18 cellular contexts compared by ENCODE assay signal in the genomic region with DNA sequence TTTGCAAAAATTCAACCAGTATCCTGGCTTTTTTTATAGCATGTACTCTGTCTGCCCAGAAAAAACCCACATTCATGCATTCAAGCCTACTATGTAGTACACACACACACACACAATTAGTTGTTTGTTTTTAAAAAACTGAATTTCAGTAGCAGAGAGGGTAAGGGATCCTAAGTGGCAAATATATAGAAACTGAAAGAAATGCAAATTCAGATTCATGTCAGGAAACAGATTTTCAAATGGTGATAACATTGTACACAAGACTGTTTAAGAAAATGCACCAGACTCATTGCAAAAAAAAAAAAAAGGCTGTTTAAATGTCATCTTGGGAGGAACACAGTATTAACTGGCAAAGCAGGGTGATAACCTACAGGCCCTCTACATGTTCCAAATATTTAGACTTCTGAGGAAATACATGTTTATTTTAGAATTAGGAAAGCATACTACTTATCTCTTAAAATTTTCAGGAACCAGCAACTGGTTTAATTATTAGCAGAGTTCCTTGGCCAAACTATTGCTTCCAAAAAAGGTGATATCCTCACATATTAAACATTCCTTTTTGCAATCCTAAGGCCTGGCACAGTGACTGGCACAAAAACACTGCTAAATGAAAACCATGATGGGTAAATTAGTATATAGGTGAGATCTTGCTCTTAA.
DNase-seq lines count a peak whose midpoint lies in the region; ATAC-seq and TF ChIP-seq lines count a peak whose summit lies in the region.
"Had no signal": no experiment of that assay in that cellular context is flagged by ENCODE, and none has a peak within 500 bp of the region (broad histone marks: within the 10 kb centered on the region; RNA-seq: fewer than 3 reads in every experiment).

No MANE protein-coding gene starts in this region.

- ATAC-seq in GM18867 (IDR thresholded peaks at IDR 0.05; ENCODE audit: unreplicated experiment) (peak; percentile 91), GM21423 (IDR thresholded peaks at IDR 0.05; ENCODE audit: unreplicated experiment) (peak; percentile 76), HG02870 (IDR thresholded peaks at IDR 0.05; ENCODE audit: unreplicated experiment) (peak; percentile 74)
- ATAC-seq: PC-3, SK-N-SH treated with all-trans-retinoic acid at 6 μM for 48 hours had no signal

- DNase-seq in hepatocyte (ENCODE audit: low spot score) (no peak), mammary epithelial cell (no peak), activated gamma-delta T cell (lab: John Stamatoyannopoulos, UW) (no peak), KG1 (lab: John Stamatoyannopoulos, UW) (no peak)
- DNase-seq in stimulated activated CD4-positive, alpha-beta T cell treated with anti-CD3 and anti-CD28 coated beads, Interleukin-15, amount 100 ng/mL, for 24 hours = no peak
- DNase-seq: activated naive CD4-positive, alpha-beta T cell treated with anti-CD3 and anti-CD28 coated beads, Interleukin-2, amount 10 ng/mL, durations not matched to agents 7 days and 5 days; brain microvascular endothelial cell; NCI-H1417; NCI-H446; PC-3; stimulated activated naive CD4-positive, alpha-beta T cell; upper lobe of left lung; WERI-Rb-1 had no signal

- H3K9me2 ChIP-seq in hepatocyte (replicated peaks; ENCODE audit: insufficient read depth) = no peaks in the 10 kb centered on the region

- peak overlapping the region; percentile 16 for H3K4me2 ChIP-seq in hepatocyte
- no peak overlapping the region for H3K4me2 ChIP-seq in mammary epithelial cell (ENCODE audit: insufficient read depth, low read depth, low read length)

- H3K9me3 ChIP-seq in hepatocyte (ENCODE audit: low read depth) (no peaks in the 10 kb centered on the region), mammary epithelial cell (replicated peaks; ENCODE audit: insufficient read depth, low read length) (no peaks in the 10 kb centered on the region)
- H3K9me3 ChIP-seq: upper lobe of left lung had no signal

- dilution Hi-C loops in mammary epithelial cell (cut with HindIII; ENCODE audit: low sequenced_read_pairs) = no loop called here

- CTCF ChIA-PET in mammary epithelial cell (lab: Charles Lee; ENCODE audit: low non-redundant PET) = interaction anchor here (0.7 kb wide), 1 partner anchor 562 kb away, joined by 5 read pairs; no protein-coding TSS in a partner anchor

- no TSS peak for BruUV-seq in mammary epithelial cell (replicated peaks; lab: Mats Ljungman, UMichigan)

- H3K79me2 ChIP-seq in hepatocyte (no peaks in the 10 kb centered on the region), mammary epithelial cell (ENCODE audit: insufficient read depth, low read length) (no peaks in the 10 kb centered on the region)

- in situ Hi-C loops in mammary epithelial cell (cut with MboI; ENCODE audit: low sequenced_read_pairs in 2 of 2) = no loop called here

- no peaks in the 10 kb centered on the region for H3K27me3 ChIP-seq in hepatocyte
- H3K27me3 ChIP-seq in mammary epithelial cell (ENCODE audit: insufficient read depth, low read length) = no peaks in the 10 kb centered on the region
- H3K27me3 ChIP-seq: brain microvascular endothelial cell, upper lobe of left lung had no signal

- no peak overlapping the region for H3K9ac ChIP-seq in mammary epithelial cell (ENCODE audit: insufficient read depth, low read length)

- no peaks in the 10 kb centered on the region for H4K20me1 ChIP-seq in hepatocyte (ENCODE audit: insufficient read depth, poor library complexity, severe bottlenecking)
- no peaks in the 10 kb centered on the region for H4K20me1 ChIP-seq in mammary epithelial cell (ENCODE audit: insufficient read depth, low read length)

- intact Hi-C loops in mammary epithelial cell (cut with micrococcal nuclease) = no loop called here

- no peak for TF ChIP-seq CTCF in hepatocyte (IDR thresholded peaks at IDR 0.05; ENCODE audit: poor library complexity)
- TF ChIP-seq CTCF in mammary epithelial cell (conservative IDR thresholded peaks at IDR 0.05 in 1 of 2, IDR thresholded peaks at IDR 0.05 in 1 of 2; ENCODE audit: extremely low read depth in 1 of 2, insufficient read depth in 1 of 2, low read depth in 1 of 2, low read length in 2 of 2) = no peak

- no peak overlapping the region for H3K4me3 ChIP-seq in hepatocyte
- no peak overlapping the region for H3K4me3 ChIP-seq in mammary epithelial cell (replicated peaks in 1 of 3; ENCODE audit: insufficient read depth in 1 of 3, low read depth in 2 of 3, low read length in 3 of 3)
- H3K4me3 ChIP-seq: lung, upper lobe of left lung had no signal

- H3K27ac ChIP-seq in hepatocyte (no peak overlapping the region), mammary epithelial cell (ENCODE audit: insufficient read depth, low read depth, low read length) (no peak overlapping the region)
- H3K27ac ChIP-seq: brain microvascular endothelial cell, upper lobe of left lung, WERI-Rb-1 had no signal

- H3K4me1 ChIP-seq in hepatocyte (ENCODE audit: insufficient read depth) (peaks cover 22% of the 10 kb centered on the region), mammary epithelial cell (ENCODE audit: insufficient read depth, low read length) (peaks cover 6% of the 10 kb centered on the region)

- H2AFZ ChIP-seq in hepatocyte (no peak overlapping the region), mammary epithelial cell (ENCODE audit: low read depth, low read length) (no peak overlapping the region)

- no peaks in the 10 kb centered on the region for H3K36me3 ChIP-seq in hepatocyte (replicated peaks; ENCODE audit: insufficient read depth, low read depth)
- no peaks in the 10 kb centered on the region for H3K36me3 ChIP-seq in mammary epithelial cell (ENCODE audit: insufficient read depth, low read length)
- H3K36me3 ChIP-seq: brain microvascular endothelial cell, upper lobe of left lung, WERI-Rb-1 had no signal
